Comparison of ENCODE assay signal across 8 cellular contexts in genomic region chr13:48532473-48533206, GRCh38. TPM values are rescaled to one million over a fixed set of nuclear protein-coding genes. Genes with fewer than 3 reads are reported as not detected.
DNase-seq lines count a peak whose midpoint lies in the region; ATAC-seq, FAIRE-seq and TF ChIP-seq lines count a peak whose summit lies in the region.

Gene RCBTB2, minus strand, starts transcription at chr13:48533080. Its CDS starts 11,141 bp downstream, at chr13:48521939.

- TF ChIP-seq POLR2A in GM12891 (IDR thresholded peaks at IDR 0.05; ENCODE audit: low read depth, low read length) (peak; percentile 88), adrenal gland (IDR thresholded peaks at IDR 0.05) (peak; percentile 74 to 91)

- H3K4me1 ChIP-seq in adrenal gland (replicated peaks in 1 of 2), result peaks cover 0 to 22% of the 10 kb centered on the region in 2 donors
- peaks cover 3 to 60% (median 36%) of the 10 kb centered on the region in 9 donors for H3K4me1 ChIP-seq in heart right ventricle

- intact Hi-C loops in adrenal gland (cut with DNase I), result no loop called here
- intact Hi-C loops in heart right ventricle (cut with DNase I), result loop anchor here in 6 of 10 donors (2.0 to 5.0 kb wide), 6 partner anchors 35 to 130 kb away; partner anchors contain the start of gene LPAR6 (in 1 of the 6)
- intact Hi-C loops in posterior cingulate gyrus (cut with DNase I), result no loop called here

- WGBS in adrenal gland, 4 donors, result 0 to 1% (median 0%) methylated on average over 7 to 69 of the region's 69 CpGs
- 0 to 1% methylated on average over 69 of the region's 69 CpGs for WGBS in heart right ventricle, 2 donors

- peak within 1 kb of the TSS; percentile 95 for H3K4me3 Mint-ChIP-seq in type B pancreatic cell

- peak; percentile 100 for FAIRE-seq in GM12891 (lab: Jason Lieb, UNC)

- H3K27ac ChIP-seq in adrenal gland (peak within 1 kb of the TSS; percentile 89 to 100 (median 97)), heart right ventricle (peak within 1 kb of the TSS; percentile 97 to 99 (median 98))

- DNase-seq in GM12891 (ENCODE audit: insufficient read length, low spot score) (peak; percentile 88), NCI-H1436 (lab: John Stamatoyannopoulos, UW) (peak; percentile 88), SW480 (ENCODE audit: low spot score) (peak; percentile 95), adrenal gland (peak; percentile 98 to 100 (median 98)), heart right ventricle (peak; percentile 98 to 100), posterior cingulate gyrus (peak; percentile 94 to 99 (median 96)), type B pancreatic cell (ENCODE audit: extremely low spot score, unreplicated experiment) (peak; percentile 100)

- TF ChIP-seq CTCF in adrenal gland (IDR thresholded peaks at IDR 0.05) (no peak), heart right ventricle (IDR thresholded peaks at IDR 0.05) (peak in 2 of 9 donors; percentile 9 to 16), type B pancreatic cell (conservative IDR thresholded peaks at IDR 0.05) (no peak)

- no peaks in the 10 kb centered on the region for H3K27me3 ChIP-seq in adrenal gland
- H3K27me3 ChIP-seq in heart right ventricle, result no peaks in the 10 kb centered on the region

- H3K4me3 ChIP-seq in adrenal gland (peak within 1 kb of the TSS; percentile 58 to 84 (median 70)), heart right ventricle (peak within 1 kb of the TSS; percentile 59 to 76 (median 74))

- ATAC-seq in HG02798 (IDR thresholded peaks at IDR 0.05; ENCODE audit: poor library complexity, unreplicated experiment) (peak; percentile 86), heart right ventricle (peak; percentile 96 to 99 (median 98))

- H3K9me3 Mint-ChIP-seq in type B pancreatic cell, result no peaks in the 10 kb centered on the region

- H3K4me1 Mint-ChIP-seq in type B pancreatic cell (ENCODE audit: unreplicated experiment), result peaks cover 11% of the 10 kb centered on the region

- H3K27me3 Mint-ChIP-seq in type B pancreatic cell, result no peaks in the 10 kb centered on the region

- H3K36me3 ChIP-seq in adrenal gland (replicated peaks in 1 of 2) (no peaks in the 10 kb centered on the region), heart right ventricle (no peaks in the 10 kb centered on the region)

- no peaks in the 10 kb centered on the region for H3K9me3 ChIP-seq in adrenal gland (replicated peaks in 1 of 3)
- no peaks in the 10 kb centered on the region for H3K9me3 ChIP-seq in heart right ventricle

- H3K27ac Mint-ChIP-seq in type B pancreatic cell, result peak within 1 kb of the TSS; percentile 92

- no peaks in the 10 kb centered on the region for H3K36me3 Mint-ChIP-seq in type B pancreatic cell

TF ChIP-seq in GM12891, 5 proteins besides CTCF, POLR2A, EP300 and RAD21:
- peak; percentile 54 for TF ChIP-seq PAX5 (IDR thresholded peaks at IDR 0.05; ENCODE audit: insufficient read depth, low read length, severe bottlenecking)
- TF ChIP-seq POLR2AphosphoS5 (IDR thresholded peaks at IDR 0.05; ENCODE audit: low read depth, low read length), result peak; percentile 84
- TF ChIP-seq SPI1 (IDR thresholded peaks at IDR 0.05; ENCODE audit: low read depth, low read length), result no peak
- peak; percentile 34 for TF ChIP-seq POU2F2 (IDR thresholded peaks at IDR 0.05; ENCODE audit: low read depth, low read length)
- peak; percentile 65 for TF ChIP-seq TAF1 (IDR thresholded peaks at IDR 0.05; ENCODE audit: low read depth, low read length)
TF ChIP-seq in GM12891: peak in this region for 4.

RNA-seq across cellular contexts. Expression of gene RCBTB2, which starts in this region (rescaled TPM):
- 15.5 TPM for polyA plus RNA-seq in GM12891 (2012; ENCODE audit: low read depth, missing spikeins)
- total RNA-seq in adrenal gland (10 to 100 TPM in 6 of 8 donors, 1 to 10 TPM in 2; 9.8 to 29.0 (median 15.2) TPM), heart right ventricle (10 to 100 TPM in 9 of 10 donors, 1 to 10 TPM in 1; 8.3 to 16.2 (median 12.2) TPM), type B pancreatic cell (ENCODE audit: low replicate concordance) (2.6 and 21.5 TPM in 2 replicates)
- polyA plus RNA-seq in adrenal gland (10 to 100 TPM; 14.0 to 36.4 (median 20.0) TPM), heart right ventricle (10 to 100 TPM in 1 of 2 donors, 1 to 10 TPM in 1; 4.9 to 22.9 TPM)

Comparison
In these comparisons a context has a peak if more than half of its experiments do, and no peak if none do; other contexts are left out.
1. Peak in every context shown above with its lines: DNase-seq, ATAC-seq, H3K4me3 ChIP-seq and H3K27ac ChIP-seq.
2. intact Hi-C loops: an anchor here in heart right ventricle (2.0 to 5.0 kb wide); none called in adrenal gland and posterior cingulate gyrus.